Comparison of ENCODE assay signal across 1 cellular context in the genomic region with DNA sequence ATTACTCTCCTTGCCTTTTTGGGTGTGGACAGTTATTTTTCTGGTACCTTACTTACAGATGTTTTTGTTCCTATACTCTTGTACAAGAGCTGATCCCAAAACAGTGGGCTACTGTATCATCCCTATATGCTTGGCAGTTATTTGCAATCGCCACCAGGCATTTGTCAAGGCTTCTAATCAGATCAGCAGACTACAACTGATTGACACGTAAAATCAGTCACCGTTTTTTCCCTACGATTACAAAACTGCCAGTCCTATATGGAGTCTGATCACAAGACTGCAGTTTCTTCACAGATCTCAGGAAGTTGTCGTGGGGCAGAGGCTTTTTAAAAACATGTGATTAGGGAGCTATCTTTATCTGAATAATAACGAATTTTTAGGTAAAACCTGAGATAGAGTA.
TF ChIP-seq lines count a peak whose summit lies in the region.

No MANE protein-coding gene starts in this region.

TF ChIP-seq in HCT116, 20 proteins besides CTCF, POLR2A, EP300 and RAD21:
- TF ChIP-seq TCF7L2 (IDR thresholded peaks at IDR 0.05; ENCODE audit: borderline replicate concordance, extremely low read depth, insufficient read depth, insufficient read length) (no peak), ZNF274 (IDR thresholded peaks at IDR 0.05; ENCODE audit: low read depth, low read length) (no peak), ZFX (IDR thresholded peaks at IDR 0.05) (no peak), FOSL1 (IDR thresholded peaks at IDR 0.05; ENCODE audit: low read depth) (no peak), ELF1 (IDR thresholded peaks at IDR 0.05; ENCODE audit: borderline replicate concordance, low read depth) (no peak), CBX3 (IDR thresholded peaks at IDR 0.05; ENCODE audit: low read depth) (no peak), YY1 (IDR thresholded peaks at IDR 0.05; ENCODE audit: extremely low read depth, insufficient replicate concordance, low read depth, low read length) (no peak), EZH2phosphoT487 (IDR thresholded peaks at IDR 0.05; ENCODE audit: borderline replicate concordance) (no peak), CEBPB (IDR thresholded peaks at IDR 0.05; ENCODE audit: low read depth) (no peak), EZH2 (IDR thresholded peaks at IDR 0.05) (no peak)
- TF ChIP-seq, protein P1, sequence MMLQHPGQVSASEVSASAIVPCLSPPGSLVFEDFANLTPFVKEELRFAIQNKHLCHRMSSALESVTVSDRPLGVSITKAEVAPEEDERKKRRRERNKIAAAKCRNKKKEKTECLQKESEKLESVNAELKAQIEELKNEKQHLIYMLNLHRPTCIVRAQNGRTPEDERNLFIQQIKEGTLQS (IDR thresholded peaks at IDR 0.05): no peak
- TF ChIP-seq, protein P2, sequence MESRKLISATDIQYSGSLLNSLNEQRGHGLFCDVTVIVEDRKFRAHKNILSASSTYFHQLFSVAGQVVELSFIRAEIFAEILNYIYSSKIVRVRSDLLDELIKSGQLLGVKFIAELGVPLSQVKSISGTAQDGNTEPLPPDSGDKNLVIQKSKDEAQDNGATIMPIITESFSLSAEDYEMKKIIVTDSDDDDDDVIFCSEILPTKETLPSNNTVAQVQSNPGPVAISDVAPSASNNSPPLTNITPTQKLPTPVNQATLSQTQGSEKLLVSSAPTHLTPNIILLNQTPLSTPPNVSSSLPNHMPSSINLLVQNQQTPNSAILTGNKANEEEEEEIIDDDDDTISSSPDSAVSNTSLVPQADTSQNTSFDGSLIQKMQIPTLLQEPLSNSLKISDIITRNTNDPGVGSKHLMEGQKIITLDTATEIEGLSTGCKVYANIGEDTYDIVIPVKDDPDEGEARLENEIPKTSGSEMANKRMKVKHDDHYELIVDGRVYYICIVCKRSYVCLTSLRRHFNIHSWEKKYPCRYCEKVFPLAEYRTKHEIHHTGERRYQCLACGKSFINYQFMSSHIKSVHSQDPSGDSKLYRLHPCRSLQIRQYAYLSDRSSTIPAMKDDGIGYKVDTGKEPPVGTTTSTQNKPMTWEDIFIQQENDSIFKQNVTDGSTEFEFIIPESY (IDR thresholded peaks at IDR 0.05; ENCODE audit: extremely low read depth, insufficient replicate concordance, low read length): no peak
- TF ChIP-seq, protein P3, sequence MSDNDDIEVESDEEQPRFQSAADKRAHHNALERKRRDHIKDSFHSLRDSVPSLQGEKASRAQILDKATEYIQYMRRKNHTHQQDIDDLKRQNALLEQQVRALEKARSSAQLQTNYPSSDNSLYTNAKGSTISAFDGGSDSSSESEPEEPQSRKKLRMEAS (IDR thresholded peaks at IDR 0.05): no peak
